Comparison of ENCODE assay signal across 25 cellular contexts in genomic region chr15:69896606-69897005, GRCh38.
"Had no signal": no experiment of that assay in that cellular context is flagged by ENCODE, and none has a peak within 500 bp of the region (broad histone marks: within the 10 kb centered on the region; RNA-seq: fewer than 3 reads in every experiment).

No MANE protein-coding gene starts in this region.

- H3K27ac Mint-ChIP-seq: activated CD8-positive, alpha-beta T cell treated with anti-CD3 and anti-CD28 coated beads for 36 hours; activated naive CD4-positive, alpha-beta T cell treated with anti-CD3 and anti-CD28 coated beads, Interleukin-2, amount 50 U/mL, for 72 hours; activated naive CD8-positive, alpha-beta T cell treated with anti-CD3 and anti-CD28 coated beads, Interleukin-2, amount 50 U/mL, for 24 hours; activated T-cell treated with anti-CD3 and anti-CD28 coated beads, Interleukin-2, amount 50 U/mL, for 24 hours; activated T-helper 1 cell treated with anti-CD3 and anti-CD28 coated beads, Interleukin-12 subunit alpha, Interleukin-12 subunit beta, Interleukin-2, Interleukin-4 antibody, amounts not matched to agents 30 ng/mL and 10 ng/mL and 1 ng/mL, durations not matched to agents 14 hours and 24 hours and 36 hours; IgD-negative memory B cell; T-helper 1 cell treated with Interleukin-12 subunit alpha and Interleukin-12 subunit beta and Interleukin-4 antibody, amounts not matched to agents 30 μg/mL and 1 μg/mL, for 36 hours had no signal

- H3K4me1 Mint-ChIP-seq: activated naive CD8-positive, alpha-beta T cell treated with anti-CD3 and anti-CD28 coated beads, Interleukin-2, amount 50 U/mL, for 24 hours had no signal

- DNase-seq: activated CD4-positive, alpha-beta T cell treated with anti-CD3 and anti-CD28 coated beads for 4 hours; activated CD8-positive, alpha-beta memory T cell treated with anti-CD3 and anti-CD28 coated beads, Interleukin-2, amount 50 U/mL, for 4 hours; activated CD8-positive, alpha-beta T cell treated with anti-CD3 and anti-CD28 coated beads for 36 hours; activated effector memory CD4-positive, alpha-beta T cell treated with Interleukin-2 at 50 U/mL for 16 hours; activated naive CD4-positive, alpha-beta T cell; activated naive CD8-positive, alpha-beta T cell treated with anti-CD3 and anti-CD28 coated beads, Interleukin-2, amount 50 U/mL, for 24 hours; activated T-cell treated with anti-CD3 and anti-CD28 coated beads, Interleukin-2, amount 50 U/mL, for 24 hours; anterior cingulate cortex; body of pancreas; KG1; NCI-H1092 treated with DMSO at 0.1 percent for 48 hours; NCI-H1417 treated with DMSO at 0.1 percent for 48 hours; NCI-H1694; NCI-H2029 treated with DMSO at 0.1 percent for 48 hours; NCI-H446; NCI-H524; PC-3; SHP77 had no signal

- H3K9me3 ChIP-seq: body of pancreas, SJSA1 had no signal

- H3K4me1 ChIP-seq: body of pancreas, SJSA1 had no signal

- ATAC-seq: activated CD4-positive, CD25-positive, alpha-beta regulatory T cell treated with anti-CD3 and anti-CD28 coated beads, Interleukin-2, amount 50 U/mL, for 24 hours; activated CD8-positive, alpha-beta T cell treated with anti-CD3 and anti-CD28 coated beads for 36 hours; activated naive CD4-positive, alpha-beta T cell treated with anti-CD3 and anti-CD28 coated beads, Interleukin-2, amount 50 U/mL, for 72 hours; activated naive CD8-positive, alpha-beta T cell treated with anti-CD3 and anti-CD28 coated beads, Interleukin-2, amount 50 U/mL, for 24 hours; body of pancreas; PC-3; SK-N-SH treated with all-trans-retinoic acid at 6 μM for 48 hours had no signal

- H3K27me3 ChIP-seq: body of pancreas, SJSA1 had no signal

- H3K4me3 ChIP-seq: body of pancreas, SJSA1 had no signal

- H3K4me3 Mint-ChIP-seq: activated CD8-positive, alpha-beta T cell treated with anti-CD3 and anti-CD28 coated beads for 36 hours; activated naive CD8-positive, alpha-beta T cell treated with anti-CD3 and anti-CD28 coated beads, Interleukin-2, amount 50 U/mL, for 24 hours; activated T-cell treated with anti-CD3 and anti-CD28 coated beads, Interleukin-2, amount 50 U/mL, for 24 hours; activated T-helper 1 cell treated with anti-CD3 and anti-CD28 coated beads, Interleukin-12 subunit alpha, Interleukin-12 subunit beta, Interleukin-2, Interleukin-4 antibody, amounts not matched to agents 30 ng/mL and 10 ng/mL and 1 ng/mL, durations not matched to agents 14 hours and 24 hours and 36 hours; IgD-negative memory B cell; T-helper 1 cell treated with Interleukin-12 subunit alpha and Interleukin-12 subunit beta and Interleukin-4 antibody, amounts not matched to agents 30 μg/mL and 1 μg/mL, for 36 hours had no signal

- H3K36me3 Mint-ChIP-seq: activated naive CD4-positive, alpha-beta T cell treated with anti-CD3 and anti-CD28 coated beads, Interleukin-2, amount 50 U/mL, for 72 hours had no signal

- H3K9me3 Mint-ChIP-seq: activated CD8-positive, alpha-beta T cell treated with anti-CD3 and anti-CD28 coated beads for 36 hours; activated naive CD8-positive, alpha-beta T cell treated with anti-CD3 and anti-CD28 coated beads, Interleukin-2, amount 50 U/mL, for 24 hours; T-helper 1 cell treated with Interleukin-12 subunit alpha and Interleukin-12 subunit beta and Interleukin-4 antibody, amounts not matched to agents 30 μg/mL and 1 μg/mL, for 36 hours had no signal
